Comparison of ENCODE assay signal across 8 cellular contexts in genomic region chr7:42876182-42877068, GRCh38.
A peak's percentile ranks its signal among the peaks of the same experiment; 100 is the strongest.
DNase-seq lines count a peak whose midpoint lies in the region; ATAC-seq and TF ChIP-seq lines count a peak whose summit lies in the region.

No MANE protein-coding gene starts in this region.

- ATAC-seq in GM21360 (IDR thresholded peaks at IDR 0.05; ENCODE audit: unreplicated experiment) = peak; percentile 88
- ATAC-seq in SK-N-SH treated with all-trans-retinoic acid at 6 μM for 48 hours = peak; percentile 98

- no peaks in the 10 kb centered on the region for H3K27me3 ChIP-seq in HL-60 (ENCODE audit: insufficient read depth, poor library complexity, severe bottlenecking)

- DNase-seq in EH (ENCODE audit: low read depth) = peak; percentile 71
- peak in 1 of 2 experiments; percentile 56 for DNase-seq in HL-60 (ENCODE audit: low read depth in 1 of 2, low spot score in 1 of 2)
- DNase-seq in astrocyte of the hippocampus (ENCODE audit: low read depth, low spot score) = peak; percentile 78
- DNase-seq in iPS-NIHi7 (ENCODE audit: extremely low spot score) = peak; percentile 64
- DNase-seq in stimulated activated CD4-positive, alpha-beta T cell treated with anti-CD3 and anti-CD28 coated beads, Interleukin-1b, Interleukin-23, amount 100 ng/mL, for 48 hours = peak; percentile 55
- DNase-seq in amniotic stem cell (lab: John Stamatoyannopoulos, UW) = no peak

- TF ChIP-seq CTCF in HL-60 (IDR thresholded peaks at IDR 0.05; ENCODE audit: insufficient read depth, low read length) = peak; percentile 75

- no peak overlapping the region for H3K4me3 ChIP-seq in HL-60 (replicated peaks; ENCODE audit: insufficient read depth, low read length)

- H3K27ac ChIP-seq in HL-60 (replicated peaks) = no peak overlapping the region

TF ChIP-seq in SK-N-SH treated with all-trans-retinoic acid at 6 μM for 48 hours, 23 proteins besides CTCF, POLR2A, EP300 and RAD21:
- TF ChIP-seq PATZ1 (CRISPR knock-in tag; IDR thresholded peaks at IDR 0.05; ENCODE audit: borderline replicate concordance) (no peak), PPARA (CRISPR knock-in tag; IDR thresholded peaks at IDR 0.05; ENCODE audit: borderline replicate concordance) (no peak), CREB5 (CRISPR knock-in tag; IDR thresholded peaks at IDR 0.05; ENCODE audit: low read depth) (no peak), ZFP30 (CRISPR knock-in tag; IDR thresholded peaks at IDR 0.05) (no peak), ESRRG (CRISPR knock-in tag; IDR thresholded peaks at IDR 0.05) (no peak)
TF ChIP-seq in SK-N-SH treated with all-trans-retinoic acid at 6 μM for 48 hours: peak in this region for 0.
